24 cellular contexts compared by ENCODE assay signal in the genomic region with DNA sequence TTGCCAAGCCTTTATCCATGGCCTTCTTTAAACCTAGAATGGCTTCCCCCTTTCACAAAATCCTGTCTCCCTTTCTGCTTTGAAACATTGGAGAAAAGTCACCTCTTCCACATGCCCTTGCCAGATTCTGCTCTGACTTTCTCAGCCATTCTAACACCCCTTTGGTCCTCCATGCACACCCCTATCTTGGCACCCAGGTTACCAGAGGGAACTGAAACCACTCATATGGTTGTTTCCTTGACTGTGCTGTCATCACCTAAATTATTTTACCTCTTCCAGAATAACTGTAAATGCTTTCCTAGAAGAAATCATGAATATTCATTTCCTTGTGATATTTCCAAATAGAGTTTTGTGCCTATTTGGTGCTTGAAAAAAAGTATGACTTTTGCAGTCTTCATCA.
A peak's percentile ranks its signal among the peaks of the same experiment; 100 is the strongest.
DNase-seq lines count a peak whose midpoint lies in the region; ATAC-seq and TF ChIP-seq lines count a peak whose summit lies in the region.
"Had no signal": no experiment of that assay in that cellular context is flagged by ENCODE, and none has a peak within 500 bp of the region (broad histone marks: within the 10 kb centered on the region; RNA-seq: fewer than 3 reads in every experiment).

No MANE protein-coding gene starts in this region.

- H3K4me3 ChIP-seq in esophagus muscularis mucosa, result no peak overlapping the region
- H3K4me3 ChIP-seq: heart left ventricle, left ventricle myocardium inferior, PC-9, psoas muscle, SJCRH30, vagina had no signal

- ATAC-seq in GM18502 (IDR thresholded peaks at IDR 0.05; ENCODE audit: poor library complexity, unreplicated experiment), result peak; percentile 71
- peak; percentile 55 for ATAC-seq in GM19452 (IDR thresholded peaks at IDR 0.05; ENCODE audit: unreplicated experiment)
- peak; percentile 44 for ATAC-seq in HG02852 (IDR thresholded peaks at IDR 0.05; ENCODE audit: unreplicated experiment)
- no peak for ATAC-seq in GM18907 (IDR thresholded peaks at IDR 0.05; ENCODE audit: unreplicated experiment)
- ATAC-seq: activated CD8-positive, alpha-beta T cell treated with anti-CD3 and anti-CD28 coated beads, Interleukin-2, amount 10 ng/mL, durations not matched to agents 7 days and 5 days; heart left ventricle; psoas muscle had no signal

- no peaks in the 10 kb centered on the region for H3K27me3 ChIP-seq in esophagus muscularis mucosa
- H3K27me3 ChIP-seq: heart left ventricle, SJCRH30, vagina had no signal

- no peak for TF ChIP-seq POLR2A in esophagus muscularis mucosa (IDR thresholded peaks at IDR 0.05; ENCODE audit: low read depth)

- H3K9me3 ChIP-seq in esophagus muscularis mucosa, result no peaks in the 10 kb centered on the region
- H3K9me3 ChIP-seq: heart left ventricle, left ventricle myocardium inferior, psoas muscle, SJCRH30, vagina had no signal

- TF ChIP-seq CTCF in esophagus muscularis mucosa (IDR thresholded peaks at IDR 0.05), result no peak

- intact Hi-C loops in esophagus muscularis mucosa (cut with DNase I), result no loop called here

- DNase-seq in esophagus muscularis mucosa (ENCODE audit: extremely low spot score) (peak; percentile 12), cerebellar nuclear complex (lab: John Stamatoyannopoulos, UW) (no peak), NCI-H1436 (lab: John Stamatoyannopoulos, UW) (no peak), NCI-H2196 treated with DMSO at 0.1 percent for 48 hours (lab: John Stamatoyannopoulos, UW; ENCODE audit: unreplicated experiment) (no peak)
- DNase-seq: activated CD4-positive, CD25-positive, alpha-beta regulatory T cell; activated CD8-positive, alpha-beta T cell treated with anti-CD3 and anti-CD28 coated beads, Interleukin-2, amount 10 ng/mL, durations not matched to agents 7 days and 5 days; activated T-cell treated with anti-CD3 and anti-CD28 coated beads, Interleukin-2, amount 50 U/mL, for 48 hours; CD4-positive, CD25-positive, alpha-beta regulatory T cell; DMS153; GF-D8; heart left ventricle; left ventricle myocardium inferior; NCI-H146; PC-9; psoas muscle; SJCRH30; small intestine; stimulated activated CD4-positive, alpha-beta T cell treated with anti-CD3 and anti-CD28 coated beads, Interleukin-2, amount 100 ng/mL, for 48 hours; T-helper 2 cell had no signal

- H3K4me1 ChIP-seq in esophagus muscularis mucosa, result no peaks in the 10 kb centered on the region
- H3K4me1 ChIP-seq: heart left ventricle, left ventricle myocardium inferior, psoas muscle, SJCRH30, vagina had no signal

- H3K27ac ChIP-seq in esophagus muscularis mucosa (replicated peaks in 1 of 4), result no peak overlapping the region
- H3K27ac ChIP-seq: heart left ventricle, left ventricle myocardium inferior, PC-9, psoas muscle, SJCRH30, vagina had no signal

- no peak for TF ChIP-seq EP300 in esophagus muscularis mucosa (IDR thresholded peaks at IDR 0.05)

- no peaks in the 10 kb centered on the region for H3K36me3 ChIP-seq in esophagus muscularis mucosa
- H3K36me3 ChIP-seq: left ventricle myocardium inferior, SJCRH30, vagina had no signal
